In genomic region chr17:50681260-50682200, GRCh38 we compare ENCODE assay signal across 1 cellular context.
TF ChIP-seq lines count a peak whose summit lies in the region.

No MANE protein-coding gene starts in this region.

TF ChIP-seq in GM12878, 131 proteins besides CTCF, POLR2A, EP300 and RAD21:
- TF ChIP-seq YY1 (IDR thresholded peaks at IDR 0.05; ENCODE audit: low read depth, low read length) (0 out of 2 replicates have a peak, but pooled peaks have one; percentile 15), SMC3 (IDR thresholded peaks at IDR 0.05; ENCODE audit: borderline replicate concordance, low read length) (peak; percentile 24; the same call in 1 of the 2 replicates), FOXM1 (IDR thresholded peaks at IDR 0.05; ENCODE audit: low read depth, low read length) (no peak)
